8 cellular contexts compared by ENCODE assay signal in genomic region chr1:153534226-153534932, GRCh38. TPM values are rescaled to one million over a fixed set of nuclear protein-coding genes. Genes with fewer than 3 reads are reported as not detected.
A peak's percentile ranks its signal among the peaks of the same experiment; 100 is the strongest.
DNase-seq lines count a peak whose midpoint lies in the region; ATAC-seq, FAIRE-seq and TF ChIP-seq lines count a peak whose summit lies in the region.

No MANE protein-coding gene starts in this region.

- TSS peak; percentile 93 for BruUV-seq in endothelial cell of umbilical vein (replicated peaks; lab: Mats Ljungman, UMichigan)

- CTCF ChIA-PET in BJ (lab: Yijun Ruan, JAX) (interaction anchor here (0.7 to 8.1 kb wide), 15 partner anchors 9 to 214 kb away, joined by 3 to 164 read pairs (median 6); partner anchors contain the start of genes S100A13, S100A2 and S100A3), endothelial cell of umbilical vein (lab: Charles Lee) (interaction anchor here (0.9 to 5.8 kb wide), 11 partner anchors 10 to 119 kb away, joined by 3 to 216 read pairs (median 12); partner anchors contain the start of genes S100A1, S100A13, S100A2 and S100A3)

- H3K4me1 ChIP-seq in endothelial cell of umbilical vein (ENCODE audit: control insufficient read depth, extremely low read depth, insufficient read depth, low read length) (peaks cover 43% of the 10 kb centered on the region), neutrophil (ENCODE audit: control insufficient read depth in 1 of 2, insufficient read depth in 1 of 2, low read depth in 1 of 2, low read length in 1 of 2) (peaks cover 57 to 76% of the 10 kb centered on the region in 2 experiments)

- no peaks in the 10 kb centered on the region for H4K20me1 ChIP-seq in endothelial cell of umbilical vein (replicated peaks; ENCODE audit: control insufficient read depth, extremely low read depth, insufficient read depth, low read length)

- H3K4me3 ChIP-seq in BJ (ENCODE audit: low read depth, low read length) (peak overlapping the region; percentile 63), endothelial cell of umbilical vein (replicated peaks in 1 of 3; ENCODE audit: insufficient read depth in 1 of 3, low read depth in 1 of 3, low read length in 3 of 3) (peak overlapping the region; percentile 34 to 84 (median 81)), neutrophil (ENCODE audit: low read depth in 1 of 2, low read length in 1 of 2) (peak overlapping the region; percentile 75 to 91)

- no peak overlapping the region for H2AFZ ChIP-seq in endothelial cell of umbilical vein (ENCODE audit: low read depth, low read length)

- peak overlapping the region; percentile 96 for H3K27ac ChIP-seq in endothelial cell of umbilical vein (ENCODE audit: insufficient read depth, low read depth, low read length)
- peak overlapping the region; percentile 92 for H3K27ac ChIP-seq in neutrophil

- H3K9ac ChIP-seq in endothelial cell of umbilical vein (replicated peaks; ENCODE audit: extremely low read depth, insufficient read depth, low read length): peak overlapping the region; percentile 86

- H3K27me3 ChIP-seq in BJ (ENCODE audit: control insufficient read depth, insufficient read depth, low read length) (no peaks in the 10 kb centered on the region), endothelial cell of umbilical vein (ENCODE audit: control insufficient read depth in 2 of 2, insufficient read depth in 2 of 2, low read length in 2 of 2) (no peaks in the 10 kb centered on the region), neutrophil (no peaks in the 10 kb centered on the region)

- intact Hi-C loops in endothelial cell of umbilical vein (cut with micrococcal nuclease): no loop called here

- no peak for DNase-seq in BJ (ENCODE audit: low read depth)
- peak; percentile 55 for DNase-seq in RCC 7860 (ENCODE audit: low spot score)
- DNase-seq in endothelial cell of umbilical vein (ENCODE audit: low read depth, low spot score): no peak
- DNase-seq in NAMALWA (ENCODE audit: low spot score): no peak
- DNase-seq in NCI-H1105 treated with DMSO at 0.1 percent for 48 hours (lab: John Stamatoyannopoulos, UW): no peak

- ATAC-seq in GM18873 (IDR thresholded peaks at IDR 0.05; ENCODE audit: low FRiP score, unreplicated experiment) (no peak), GM21825 (IDR thresholded peaks at IDR 0.05; ENCODE audit: unreplicated experiment) (no peak)

- POLR2A ChIA-PET in BJ (lab: Charles Lee): interaction anchor here (1.8 to 4.2 kb wide), 3 partner anchors 10 to 100 kb away, joined by 8 to 36 read pairs (median 16); partner anchors contain the start of genes CHTOP and S100A4
- POLR2A ChIA-PET in endothelial cell of umbilical vein (lab: Charles Lee): interaction anchor here (0.6 to 3.9 kb wide), 6 partner anchors 11 to 193 kb away, joined by 3 to 32 read pairs (median 5); partner anchors contain the start of genes CHTOP, INTS3, S100A13 and S100A2

- H3K9me1 ChIP-seq in endothelial cell of umbilical vein (replicated peaks; ENCODE audit: control insufficient read depth, extremely low read depth, insufficient read depth, low read length): no peaks in the 10 kb centered on the region

- H3K4me2 ChIP-seq in endothelial cell of umbilical vein (ENCODE audit: insufficient read depth, low read length): peak overlapping the region; percentile 91

- FAIRE-seq in RCC 7860 (lab: Jason Lieb, UNC): no peak
- FAIRE-seq in endothelial cell of umbilical vein (lab: Jason Lieb, UNC): no peak

- H3K36me3 ChIP-seq in BJ (ENCODE audit: control insufficient read depth, insufficient read depth, low read length) (peaks cover 2% of the 10 kb centered on the region; the same call in 1 of the 2 replicates), endothelial cell of umbilical vein (ENCODE audit: control insufficient read depth in 2 of 2, extremely low read depth in 1 of 2, insufficient read depth in 2 of 2, low read length in 2 of 2) (no peaks in the 10 kb centered on the region), neutrophil (peaks cover 14% of the 10 kb centered on the region)

- TF ChIP-seq CTCF in BJ (IDR thresholded peaks at IDR 0.05; ENCODE audit: insufficient read depth, low read depth, low read length) (no peak), endothelial cell of umbilical vein (IDR thresholded peaks at IDR 0.05; ENCODE audit: extremely low read depth in 1 of 2, insufficient read depth in 1 of 2, low read depth in 1 of 2, low read length in 2 of 2) (no peak), neutrophil (IDR thresholded peaks at IDR 0.05) (no peak)

- TF ChIP-seq POLR2A in endothelial cell of umbilical vein (IDR thresholded peaks at IDR 0.05; ENCODE audit: low read depth, low read length): no peak

- no peaks in the 10 kb centered on the region for H3K9me3 ChIP-seq in endothelial cell of umbilical vein (replicated peaks; ENCODE audit: control insufficient read depth, insufficient read depth, low read length)
- no peaks in the 10 kb centered on the region for H3K9me3 ChIP-seq in neutrophil

- peaks cover 15% of the 10 kb centered on the region for H3K79me2 ChIP-seq in endothelial cell of umbilical vein (ENCODE audit: control insufficient read depth, insufficient read depth, low read length)

- dilution Hi-C loops in endothelial cell of umbilical vein (cut with MboI; ENCODE audit: extremely low pct_ligation_motif_present, low sequenced_read_pairs): no loop called here

TF ChIP-seq in endothelial cell of umbilical vein, 7 proteins besides CTCF, POLR2A, EP300 and RAD21 (continues in another document):
- TF ChIP-seq JUN (IDR thresholded peaks at IDR 0.05; ENCODE audit: borderline replicate concordance, insufficient read depth, insufficient read length, low read depth): no peak
- TF ChIP-seq EZH2 (IDR thresholded peaks at IDR 0.05; ENCODE audit: borderline replicate concordance, low read depth, low read length, severe bottlenecking): no peak
- TF ChIP-seq GATA2 (IDR thresholded peaks at IDR 0.05; ENCODE audit: insufficient read depth, insufficient read length, low read depth, low read length): no peak
- no peak for TF ChIP-seq POLR2AphosphoS5 (IDR thresholded peaks at IDR 0.05; ENCODE audit: insufficient read depth, low read depth, low read length)

RNA-seq across cellular contexts. Expression of gene S100A6, which starts 1.4 kb away (rescaled TPM):
- polyA plus RNA-seq in BJ (2011; rRNA removed) (1,222 and 1,308 TPM in 2 replicates), endothelial cell of umbilical vein (552 and 1,048 TPM in 2 replicates)
- 598 and 1,003 TPM in 2 replicates for polyA minus RNA-seq in BJ (2011; rRNA and poly(A)+ RNA removed)
- total RNA-seq in endothelial cell of umbilical vein: 908 and 937 TPM in 2 replicates
- polyA plus RNA-seq in endothelial cell of umbilical vein (2011; cell fraction: cytosol; rRNA removed): 546 and 836 TPM in 2 replicates
- polyA plus RNA-seq in endothelial cell of umbilical vein (2011; cell fraction: nucleus; rRNA removed): 165 and 192 TPM in 2 replicates
- polyA plus RNA-seq in endothelial cell of umbilical vein (2012): 1,329 and 2,007 TPM in 2 replicates
- polyA minus RNA-seq in endothelial cell of umbilical vein: 399 and 432 TPM in 2 replicates
- 1,781 TPM for polyA minus RNA-seq in endothelial cell of umbilical vein (2011; cell fraction: cytosol; rRNA and poly(A)+ RNA removed)
- polyA minus RNA-seq in endothelial cell of umbilical vein (2011; cell fraction: nucleus; rRNA and poly(A)+ RNA removed): 44.4 and 69.7 TPM in 2 replicates

RNA-seq across cellular contexts. Expression of gene S100A5, which starts 6.4 kb away (rescaled TPM):
- polyA plus RNA-seq in BJ (2011; rRNA removed) (0.28 and 0.40 TPM in 2 replicates), endothelial cell of umbilical vein (not detected in 2 replicates)
- not detected in 2 replicates for polyA minus RNA-seq in BJ (2011; rRNA and poly(A)+ RNA removed)
- not detected in 2 replicates for total RNA-seq in endothelial cell of umbilical vein
- not detected in 2 replicates for polyA plus RNA-seq in endothelial cell of umbilical vein (2011; cell fraction: cytosol; rRNA removed)
- not detected in 2 replicates for polyA plus RNA-seq in endothelial cell of umbilical vein (2011; cell fraction: nucleus; rRNA removed)
- not detected in 2 replicates for polyA plus RNA-seq in endothelial cell of umbilical vein (2012)
- not detected in 2 replicates for polyA minus RNA-seq in endothelial cell of umbilical vein
- polyA minus RNA-seq in endothelial cell of umbilical vein (2011; cell fraction: cytosol; rRNA and poly(A)+ RNA removed): not detected
- not detected in 2 replicates for polyA minus RNA-seq in endothelial cell of umbilical vein (2011; cell fraction: nucleus; rRNA and poly(A)+ RNA removed)

RNA-seq across cellular contexts. Expression of gene S100A4, which starts 11.2 kb away (rescaled TPM):
- 529 and 797 TPM in 2 replicates for polyA plus RNA-seq in BJ (2011; rRNA removed)
- polyA minus RNA-seq in BJ (2011; rRNA and poly(A)+ RNA removed): 131 and 136 TPM in 2 replicates
- total RNA-seq in endothelial cell of umbilical vein: not detected in 2 replicates
- polyA plus RNA-seq in endothelial cell of umbilical vein: 0.62 and 1.1 TPM in 2 replicates
- polyA plus RNA-seq in endothelial cell of umbilical vein (2011; cell fraction: cytosol; rRNA removed): 0.49 and 0.61 TPM in 2 replicates
- 0.53 TPM in 1 of 2 replicates, not detected in the other for polyA plus RNA-seq in endothelial cell of umbilical vein (2011; cell fraction: nucleus; rRNA removed)
- 0.55 and 0.67 TPM in 2 replicates for polyA plus RNA-seq in endothelial cell of umbilical vein (2012)
- polyA minus RNA-seq in endothelial cell of umbilical vein: not detected in 2 replicates
- 392 TPM for polyA minus RNA-seq in endothelial cell of umbilical vein (2011; cell fraction: cytosol; rRNA and poly(A)+ RNA removed)
- 1.6 TPM in 1 of 2 replicates, not detected in the other for polyA minus RNA-seq in endothelial cell of umbilical vein (2011; cell fraction: nucleus; rRNA and poly(A)+ RNA removed)

RNA-seq across cellular contexts. Expression of gene S100A3, which starts 14.7 kb away (rescaled TPM):
- polyA plus RNA-seq in BJ (2011; rRNA removed) (5.5 and 9.5 TPM in 2 replicates), endothelial cell of umbilical vein (1.3 and 1.9 TPM in 2 replicates)
- polyA minus RNA-seq in BJ (2011; rRNA and poly(A)+ RNA removed): 1.9 and 5.3 TPM in 2 replicates
- total RNA-seq in endothelial cell of umbilical vein: 0.42 TPM in 1 of 2 replicates, not detected in the other
- 0.98 and 1.2 TPM in 2 replicates for polyA plus RNA-seq in endothelial cell of umbilical vein (2011; cell fraction: cytosol; rRNA removed)
- 0.26 and 0.76 TPM in 2 replicates for polyA plus RNA-seq in endothelial cell of umbilical vein (2011; cell fraction: nucleus; rRNA removed)
- 2.2 and 2.3 TPM in 2 replicates for polyA plus RNA-seq in endothelial cell of umbilical vein (2012)
- not detected in 2 replicates for polyA minus RNA-seq in endothelial cell of umbilical vein
- not detected for polyA minus RNA-seq in endothelial cell of umbilical vein (2011; cell fraction: cytosol; rRNA and poly(A)+ RNA removed)
- polyA minus RNA-seq in endothelial cell of umbilical vein (2011; cell fraction: nucleus; rRNA and poly(A)+ RNA removed): not detected in 2 replicates

RNA-seq across cellular contexts. Expression of gene S100A2, which starts 31.3 kb away (rescaled TPM):
- polyA plus RNA-seq in BJ (2011; rRNA removed) (2.0 and 2.7 TPM in 2 replicates), endothelial cell of umbilical vein (3.9 and 4.3 TPM in 2 replicates)
- 0.47 and 0.82 TPM in 2 replicates for polyA minus RNA-seq in BJ (2011; rRNA and poly(A)+ RNA removed)
- total RNA-seq in endothelial cell of umbilical vein: 4.0 and 4.4 TPM in 2 replicates
- polyA plus RNA-seq in endothelial cell of umbilical vein (2011; cell fraction: cytosol; rRNA removed): 4.4 and 4.6 TPM in 2 replicates
- polyA plus RNA-seq in endothelial cell of umbilical vein (2011; cell fraction: nucleus; rRNA removed): 5.0 and 5.6 TPM in 2 replicates
- polyA plus RNA-seq in endothelial cell of umbilical vein (2012): 2.2 and 4.0 TPM in 2 replicates
- polyA minus RNA-seq in endothelial cell of umbilical vein: 1.2 TPM in 1 of 2 replicates, not detected in the other
- 3.6 TPM for polyA minus RNA-seq in endothelial cell of umbilical vein (2011; cell fraction: cytosol; rRNA and poly(A)+ RNA removed)
- polyA minus RNA-seq in endothelial cell of umbilical vein (2011; cell fraction: nucleus; rRNA and poly(A)+ RNA removed): not detected in 2 replicates

Comparison
In these comparisons a context has a peak if more than half of its experiments do, and no peak if none do; other contexts are left out.
1. RNA of gene S100A4, which starts 11.2 kb away (polyA plus RNA-seq): 529 to 797 TPM in BJ; 0.49 to 1.1 TPM in endothelial cell of umbilical vein; every median in the first group is over 100 times any median in the second.
2. Peak in every context shown above with its lines, with median percentiles within 50 percentile points of each other: H3K4me3 ChIP-seq.